In the genomic region with DNA sequence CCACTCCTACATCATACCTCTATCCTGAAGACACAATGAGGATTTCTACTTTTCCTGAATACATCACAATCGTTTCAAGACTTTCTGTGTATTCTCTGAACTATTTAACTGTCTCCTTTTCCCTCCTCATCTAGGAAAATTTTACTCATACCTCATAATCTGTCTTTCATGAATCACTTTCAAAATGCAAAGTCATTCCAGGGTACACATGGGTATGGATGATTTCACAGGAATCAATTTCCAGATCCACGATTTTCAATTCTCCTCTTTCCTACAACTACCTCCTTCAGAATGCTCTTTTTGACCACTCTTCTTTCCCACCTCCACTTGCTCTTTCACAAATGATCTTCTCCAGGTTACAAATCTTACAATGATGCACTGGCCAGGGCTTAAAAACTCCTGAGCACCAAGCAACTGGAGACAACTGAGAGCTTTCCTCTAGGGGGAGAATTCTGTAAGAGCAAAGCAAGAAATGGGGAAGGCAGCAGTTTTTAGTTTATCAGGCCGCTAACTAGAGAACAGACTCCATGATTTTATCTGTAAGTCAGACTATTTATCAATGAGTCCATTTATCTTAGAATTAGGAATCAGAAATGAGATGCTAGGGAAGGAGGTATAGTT, we compare ENCODE assay signal across 19 cellular contexts.
DNase-seq lines count a peak whose midpoint lies in the region; ATAC-seq, FAIRE-seq and TF ChIP-seq lines count a peak whose summit lies in the region.
"Had no signal": no experiment of that assay in that cellular context is flagged by ENCODE, and none has a peak within 500 bp of the region (broad histone marks: within the 10 kb centered on the region; RNA-seq: fewer than 3 reads in every experiment).

No MANE protein-coding gene starts in this region.

- in situ Hi-C loops in Caki2 (cut with HindIII; ENCODE audit: low pct_unique_long_range_greater_than_20kb, low sequenced_read_pairs) (no loop called here), K562 (cut with MboI) (no loop called here)

- H4K20me1 ChIP-seq in K562 (replicated peaks; ENCODE audit: control insufficient read depth, insufficient read depth, low read length) = no peaks in the 10 kb centered on the region
- H4K20me1 ChIP-seq in neural progenitor cell (ENCODE audit: low read depth) = peaks cover 13% of the 10 kb centered on the region

- H3K9ac ChIP-seq in K562 (ENCODE audit: insufficient read depth in 1 of 2, low read depth in 2 of 2, low read length in 2 of 2) (no peak overlapping the region), neural progenitor cell (no peak overlapping the region)

- DNase-seq in Caki2 (ENCODE audit: low read depth) (peak; percentile 55), Kasumi-1 (lab: John Stamatoyannopoulos, UW) (peak; percentile 13 to 48), K562 (ENCODE audit: extremely low read depth in 1 of 4, low spot score in 3 of 4) (no peak), neural progenitor cell (ENCODE audit: low spot score) (peak; percentile 7), vagina (ENCODE audit: extremely low spot score in 2 of 2) (no peak), RPMI8226 (no peak), EL (no peak)
- DNase-seq: CD8-positive, alpha-beta memory T cell; hippocampal formation; left ventricle myocardium inferior; NCI-H1105; NCI-H345; WERI-Rb-1 had no signal

- no peaks in the 10 kb centered on the region for H3K9me1 ChIP-seq in K562 (ENCODE audit: control insufficient read depth, insufficient read depth, low read length)

- H3F3A ChIP-seq in neural progenitor cell (ENCODE audit: low read depth) = no peaks in the 10 kb centered on the region

- H3K4me1 ChIP-seq in K562 (replicated peaks in 1 of 2; ENCODE audit: control insufficient read depth in 2 of 2, insufficient read depth in 2 of 2, low read length in 2 of 2) = no peaks in the 10 kb centered on the region
- H3K4me1 ChIP-seq in neural progenitor cell = no peaks in the 10 kb centered on the region
- H3K4me1 ChIP-seq in vagina = peaks cover 38% of the 10 kb centered on the region
- H3K4me1 ChIP-seq: prostate gland had no signal

- no peak overlapping the region for H2AFZ ChIP-seq in K562 (ENCODE audit: low read depth, low read length)
- no peak overlapping the region for H2AFZ ChIP-seq in neural progenitor cell (replicated peaks)

- H3K9me3 ChIP-seq in K562 (replicated peaks; ENCODE audit: control insufficient read depth, insufficient read depth, low read depth, low read length) (no peaks in the 10 kb centered on the region), neural progenitor cell (ENCODE audit: low read depth) (no peaks in the 10 kb centered on the region), vagina (no peaks in the 10 kb centered on the region)
- H3K9me3 ChIP-seq: left ventricle myocardium inferior, prostate gland, thoracic aorta had no signal

- POLR2A ChIA-PET in K562 (lab: Yijun Ruan, JAX) = no interaction called here

- TF ChIP-seq RAD21 in K562 (CRISPR knock-in tag; conservative IDR thresholded peaks at IDR 0.05 in 1 of 2, IDR thresholded peaks at IDR 0.05 in 1 of 2) = 0 out of 4 replicates have a peak, but pooled peaks of 1 of the 2 experiments have one; percentile 23

- no peak for TF ChIP-seq POLR2A in K562 (conservative IDR thresholded peaks at IDR 0.05)
- no peak for TF ChIP-seq POLR2A in vagina (IDR thresholded peaks at IDR 0.05)

- H3K27me3 ChIP-seq in K562 (ENCODE audit: control insufficient read depth in 2 of 2, insufficient read depth in 2 of 2, low read length in 2 of 2) (no peaks in the 10 kb centered on the region), neural progenitor cell (no peaks in the 10 kb centered on the region), vagina (no peaks in the 10 kb centered on the region)

- no TSS peak for BruUV-seq in K562 (replicated peaks; lab: Mats Ljungman, UMichigan)

- FAIRE-seq in K562 (lab: Jason Lieb, UNC) = no peak
- FAIRE-seq: HepG2 had no signal

- H3K79me2 ChIP-seq in K562 (ENCODE audit: control insufficient read depth, insufficient read depth, low read length) (no peaks in the 10 kb centered on the region), neural progenitor cell (ENCODE audit: low read depth) (peaks cover 46% of the 10 kb centered on the region)

- CTCF ChIA-PET in K562 (lab: Yijun Ruan, JAX; ENCODE audit: low intra/inter-chr PET ratio) = no interaction called here

- TF ChIP-seq EP300 in K562 (IDR thresholded peaks at IDR 0.05; ENCODE audit: low read length) = no peak

- H3K36me3 ChIP-seq in K562 (ENCODE audit: control insufficient read depth, insufficient read depth, low read length) (no peaks in the 10 kb centered on the region), neural progenitor cell (no peaks in the 10 kb centered on the region), vagina (no peaks in the 10 kb centered on the region)
- H3K36me3 ChIP-seq: left ventricle myocardium inferior, prostate gland, thoracic aorta, WERI-Rb-1 had no signal

- ATAC-seq in K562 = no peak
- ATAC-seq: esophagus mucosa, HepG2 had no signal

- no peaks in the 10 kb centered on the region for H3K4me1 Mint-ChIP-seq in neural progenitor cell

- WGBS in K562 (ENCODE audit: insufficient coverage, low coverage, missing lambda C conversion rate) = 0% methylated on average over 3 of the region's 3 CpGs

- no peaks in the 10 kb centered on the region for H3K27me3 Mint-ChIP-seq in neural progenitor cell (ENCODE audit: insufficient read depth, low read depth)
- H3K27me3 Mint-ChIP-seq: activated naive CD4-positive, alpha-beta T cell treated with anti-CD3 and anti-CD28 coated beads, Interleukin-2, amount 50 U/mL, for 24 hours; CD8-positive, alpha-beta memory T cell had no signal

- H3K9me3 Mint-ChIP-seq in neural progenitor cell = no peaks in the 10 kb centered on the region

- H3K4me3 Mint-ChIP-seq in neural progenitor cell = no peak overlapping the region
- H3K4me3 Mint-ChIP-seq: activated naive CD4-positive, alpha-beta T cell treated with anti-CD3 and anti-CD28 coated beads, Interleukin-2, amount 50 U/mL, for 24 hours had no signal

- H3K4me2 ChIP-seq in K562 (ENCODE audit: insufficient read depth, low read length) (no peak overlapping the region), neural progenitor cell (no peak overlapping the region)

- no peaks in the 10 kb centered on the region for H3K36me3 Mint-ChIP-seq in neural progenitor cell

- H3K27ac ChIP-seq in K562 (ENCODE audit: extremely low read depth, low read depth, low read length) (no peak overlapping the region), neural progenitor cell (no peak overlapping the region), vagina (no peak overlapping the region)
- H3K27ac ChIP-seq: coronary artery, left ventricle myocardium inferior, prostate gland, thoracic aorta, WERI-Rb-1 had no signal

- H3K27ac Mint-ChIP-seq in neural progenitor cell = no peak overlapping the region

- intact Hi-C loops in K562 (cut with micrococcal nuclease) = no loop called here
- intact Hi-C loops in vagina (cut with DNase I) = no loop called here

- H3K4me3 ChIP-seq in K562 (no peak overlapping the region), neural progenitor cell (no peak overlapping the region), vagina (no peak overlapping the region)
- H3K4me3 ChIP-seq: coronary artery, left ventricle myocardium inferior, prostate gland, thoracic aorta had no signal

- TF ChIP-seq CTCF in K562 (IDR thresholded peaks at IDR 0.05 in 2 of 3, conservative IDR thresholded peaks at IDR 0.05 in 1 of 3; ENCODE audit: insufficient read depth in 2 of 3, low read depth in 1 of 3, low read length in 3 of 3) = no peak
- TF ChIP-seq CTCF in neural progenitor cell (IDR thresholded peaks at IDR 0.05) = peak; percentile 29
- no peak for TF ChIP-seq CTCF in vagina (IDR thresholded peaks at IDR 0.05)

TF ChIP-seq in K562, 482 proteins besides CTCF, POLR2A, EP300 and RAD21:
- TF ChIP-seq MAFG (tag; conservative IDR thresholded peaks at IDR 0.05) (peak; percentile 75), ZKSCAN8 (CRISPR knock-in tag; IDR thresholded peaks at IDR 0.05) (no peak)

Comparison
In these comparisons a context has a peak if more than half of its experiments do, and no peak if none do; other contexts are left out.
1. DNase-seq: peak in Caki2 (single experiment), Kasumi-1 (2 of 2) and neural progenitor cell (single experiment); none in K562 (0 of 4), vagina (0 of 2), RPMI8226 (single experiment) and EL (single experiment).